ENCODE assay signal across 21 cellular contexts in genomic region chr21:32713726-32714125, GRCh38.
"Had no signal": no experiment of that assay in that cellular context is flagged by ENCODE, and none has a peak within 500 bp of the region (broad histone marks: within the 10 kb centered on the region; RNA-seq: fewer than 3 reads in every experiment).

No MANE protein-coding gene starts in this region.

- H3K4me2 ChIP-seq: KMS-11 had no signal

- H3K9ac ChIP-seq: KMS-11 had no signal

- H3K4me1 ChIP-seq: SJSA1 had no signal

- H3K27me3 ChIP-seq: SJSA1 had no signal

- H3K4me3 ChIP-seq: SJSA1, SK-N-MC had no signal

- DNase-seq: IMR-90, MV-4-11, NCI-H1048, NCI-H1105, NCI-H1417, NCI-H1436 treated with DMSO at 0.1 percent for 48 hours, NCI-H1694, NCI-H187 treated with DMSO at 0.1 percent for 48 hours, NCI-H2029 treated with DMSO at 0.1 percent for 48 hours, NCI-H2171 treated with DMSO at 0.1 percent for 48 hours, NCI-H345, NCI-H510A, NCI-H524 treated with DMSO at 0.1 percent for 48 hours, NCI-H69, NCI-H774, Right ventricle myocardium superior, RPMI8226, SIG-M5 had no signal

- H3K9me3 ChIP-seq: SJSA1 had no signal

- H3K27ac ChIP-seq: KMS-11, SJSA1, SK-N-MC had no signal
